1 cellular context compared by ENCODE assay signal in genomic region chr2:54757496-54757895, GRCh38.
TF ChIP-seq lines count a peak whose summit lies in the region.

No MANE protein-coding gene starts in this region.

TF ChIP-seq in GM12878, 131 proteins besides CTCF, POLR2A, EP300 and RAD21 (continued from another document):
- TF ChIP-seq E4F1 (IDR thresholded peaks at IDR 0.05; ENCODE audit: borderline replicate concordance, partially characterized antibody) (no peak), PKNOX1 (IDR thresholded peaks at IDR 0.05) (no peak)
